In genomic region chr16:71626858-71627213, GRCh38 we compare ENCODE assay signal across 9 cellular contexts.
DNase-seq lines count a peak whose midpoint lies in the region; ATAC-seq and TF ChIP-seq lines count a peak whose summit lies in the region.
"Had no signal": no experiment of that assay in that cellular context is flagged by ENCODE, and none has a peak within 500 bp of the region (broad histone marks: within the 10 kb centered on the region; RNA-seq: fewer than 3 reads in every experiment).

No MANE protein-coding gene starts in this region.

- no peaks in the 10 kb centered on the region for H3K4me1 Mint-ChIP-seq in nephron progenitor cell

- no peaks in the 10 kb centered on the region for H3K27me3 Mint-ChIP-seq in nephron progenitor cell (ENCODE audit: low read depth, poor library complexity)

- peaks cover 5% of the 10 kb centered on the region for H3K9me3 Mint-ChIP-seq in nephron progenitor cell

- H3K4me3 Mint-ChIP-seq in nephron progenitor cell: peak overlapping the region; percentile 69

- H3K27ac Mint-ChIP-seq in nephron progenitor cell: no peak overlapping the region

- TF ChIP-seq POLR2A in erythroblast (IDR thresholded peaks at IDR 0.05; ENCODE audit: low read length): no peak

- H3K36me3 Mint-ChIP-seq in nephron progenitor cell (ENCODE audit: low read depth): no peaks in the 10 kb centered on the region

- ATAC-seq in GM21381 (IDR thresholded peaks at IDR 0.05; ENCODE audit: unreplicated experiment): no peak

- no peak for TF ChIP-seq CTCF in nephron progenitor cell (IDR thresholded peaks at IDR 0.05)

- DNase-seq in COLO668 (lab: John Stamatoyannopoulos, UW; ENCODE audit: unreplicated experiment) (peak; percentile 48), LoVo (ENCODE audit: low spot score) (peak; percentile 75), erythroblast (lab: John Stamatoyannopoulos, UW) (peak; percentile 7 to 12), nephron progenitor cell (no peak), anterior cingulate cortex (lab: John Stamatoyannopoulos, UW) (no peak), NCI-H69 (lab: John Stamatoyannopoulos, UW) (no peak)
- DNase-seq in stimulated activated CD4-positive, alpha-beta T cell treated with anti-CD3 and anti-CD28 coated beads, Interleukin-1b, Interleukin-23, amount 100 ng/mL, for 48 hours: no peak
- DNase-seq: midbrain had no signal

Comparison
In these comparisons a context has a peak if more than half of its experiments do, and no peak if none do; other contexts are left out.
1. DNase-seq: peak in COLO668 (single experiment), LoVo (single experiment) and erythroblast (2 of 2); none in nephron progenitor cell (single experiment), anterior cingulate cortex (0 of 58), NCI-H69 (single experiment) and stimulated activated CD4-positive, alpha-beta T cell treated with anti-CD3 and anti-CD28 coated beads, Interleukin-1b, Interleukin-23, amount 100 ng/mL, for 48 hours (single experiment).